Comparison of ENCODE assay signal across 25 cellular contexts in the genomic region with DNA sequence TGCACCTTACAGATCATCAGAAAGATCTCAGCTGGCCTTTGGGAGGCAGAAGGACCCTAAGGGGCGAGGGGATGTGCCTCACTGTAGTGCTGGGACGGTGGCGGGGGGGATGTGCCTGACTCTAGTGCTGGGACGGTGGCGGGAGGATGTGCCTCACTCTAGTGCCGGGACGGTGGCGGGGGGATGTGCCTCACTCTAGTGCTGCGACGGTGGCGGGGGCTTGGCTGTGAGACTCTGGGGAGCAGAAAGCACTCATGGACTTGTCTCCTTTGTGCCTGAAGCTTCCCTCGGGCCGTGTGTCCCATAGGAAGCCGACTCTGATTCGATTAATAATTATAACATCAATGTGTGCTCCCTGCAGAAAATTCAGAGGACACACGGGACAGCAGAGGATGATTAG.
"Had no signal": no experiment of that assay in that cellular context is flagged by ENCODE, and none has a peak within 500 bp of the region (broad histone marks: within the 10 kb centered on the region; RNA-seq: fewer than 3 reads in every experiment).

No MANE protein-coding gene starts in this region.

- H3K27me3 Mint-ChIP-seq: activated CD4-positive, alpha-beta memory T cell treated with anti-CD3 and anti-CD28 coated beads, Interleukin-2, amount 10 ng/mL, durations not matched to agents 7 days and 5 days; activated CD4-positive, alpha-beta T cell treated with anti-CD3 and anti-CD28 coated beads, Interleukin-2, amount 10 ng/mL, durations not matched to agents 24 days and 14 days had no signal

- ATAC-seq: activated naive CD8-positive, alpha-beta T cell treated with anti-CD3 and anti-CD28 coated beads, Interleukin-2, amount 50 U/mL, for 24 hours; effector memory CD8-positive, alpha-beta T cell; gastrocnemius medialis; left lung; upper lobe of right lung had no signal

- H3K27me3 ChIP-seq: breast epithelium, neutrophil had no signal

- H3K36me3 Mint-ChIP-seq: activated naive CD4-positive, alpha-beta T cell treated with anti-CD3 and anti-CD28 coated beads, Interleukin-2, amount 50 U/mL, for 24 hours; immature natural killer cell had no signal

- H3K27ac ChIP-seq: breast epithelium, coronary artery, gastrocnemius medialis, left lung, neutrophil, prostate gland, thoracic aorta, upper lobe of right lung had no signal

- DNase-seq: activated CD4-positive, alpha-beta memory T cell treated with anti-CD3 and anti-CD28 coated beads, Interleukin-2, amount 10 ng/mL, durations not matched to agents 7 days and 5 days; activated CD4-positive, alpha-beta T cell treated with anti-CD3 and anti-CD28 coated beads, Interleukin-2, amount 10 ng/mL, durations not matched to agents 24 days and 14 days; activated CD4-positive, CD25-positive, alpha-beta regulatory T cell treated with anti-CD3 and anti-CD28 coated beads, Interleukin-2, amount 50 U/mL, for 72 hours; activated CD8-positive, alpha-beta memory T cell treated with anti-CD3 and anti-CD28 coated beads, Interleukin-2, amount 50 U/mL, for 48 hours; activated naive CD8-positive, alpha-beta T cell treated with anti-CD3 and anti-CD28 coated beads, Interleukin-2, amount 50 U/mL, for 24 hours; activated T-cell treated with anti-CD3 and anti-CD28 coated beads, Interleukin-2, amount 50 U/mL, for 24 hours; effector memory CD8-positive, alpha-beta T cell; erythroblast; gastrocnemius medialis; immature natural killer cell; left lung; SIG-M5; SK-N-SH; stimulated activated CD4-positive, alpha-beta T cell treated with anti-CD3 and anti-CD28 coated beads, Interleukin-1b, Interleukin-23, amount 100 ng/mL, for 48 hours; stimulated activated naive CD4-positive, alpha-beta T cell treated with Interleukin-2 at 50 U/mL for 16 hours; SW 1271; T1000; upper lobe of right lung had no signal

- H3K4me3 Mint-ChIP-seq: activated CD4-positive, alpha-beta memory T cell treated with anti-CD3 and anti-CD28 coated beads, Interleukin-2, amount 10 ng/mL, durations not matched to agents 7 days and 5 days; activated CD4-positive, alpha-beta T cell treated with anti-CD3 and anti-CD28 coated beads, Interleukin-2, amount 10 ng/mL, durations not matched to agents 24 days and 14 days; activated naive CD4-positive, alpha-beta T cell treated with anti-CD3 and anti-CD28 coated beads, Interleukin-2, amount 50 U/mL, for 24 hours; activated naive CD8-positive, alpha-beta T cell treated with anti-CD3 and anti-CD28 coated beads, Interleukin-2, amount 50 U/mL, for 24 hours; activated T-cell treated with anti-CD3 and anti-CD28 coated beads, Interleukin-2, amount 50 U/mL, for 24 hours; effector memory CD8-positive, alpha-beta T cell; immature natural killer cell; T-helper 1 cell treated with Interleukin-12 subunit alpha and Interleukin-12 subunit beta and Interleukin-4 antibody, amounts not matched to agents 30 μg/mL and 1 μg/mL, for 36 hours had no signal

- H3K9me3 Mint-ChIP-seq: activated CD4-positive, alpha-beta memory T cell treated with anti-CD3 and anti-CD28 coated beads, Interleukin-2, amount 10 ng/mL, durations not matched to agents 7 days and 5 days; activated CD4-positive, alpha-beta T cell treated with anti-CD3 and anti-CD28 coated beads, Interleukin-2, amount 10 ng/mL, durations not matched to agents 24 days and 14 days; activated naive CD4-positive, alpha-beta T cell treated with anti-CD3 and anti-CD28 coated beads, Interleukin-2, amount 50 U/mL, for 24 hours; activated T-cell treated with anti-CD3 and anti-CD28 coated beads, Interleukin-2, amount 50 U/mL, for 24 hours; effector memory CD8-positive, alpha-beta T cell; immature natural killer cell; T-helper 1 cell treated with Interleukin-12 subunit alpha and Interleukin-12 subunit beta and Interleukin-4 antibody, amounts not matched to agents 30 μg/mL and 1 μg/mL, for 36 hours had no signal

- H3K4me1 Mint-ChIP-seq: activated CD4-positive, alpha-beta memory T cell treated with anti-CD3 and anti-CD28 coated beads, Interleukin-2, amount 10 ng/mL, durations not matched to agents 7 days and 5 days; activated CD4-positive, alpha-beta T cell treated with anti-CD3 and anti-CD28 coated beads, Interleukin-2, amount 10 ng/mL, durations not matched to agents 24 days and 14 days; activated naive CD4-positive, alpha-beta T cell treated with anti-CD3 and anti-CD28 coated beads, Interleukin-2, amount 50 U/mL, for 24 hours; activated naive CD8-positive, alpha-beta T cell treated with anti-CD3 and anti-CD28 coated beads, Interleukin-2, amount 50 U/mL, for 24 hours; immature natural killer cell had no signal

- H3K27ac Mint-ChIP-seq: activated CD4-positive, alpha-beta memory T cell treated with anti-CD3 and anti-CD28 coated beads, Interleukin-2, amount 10 ng/mL, durations not matched to agents 7 days and 5 days; activated CD4-positive, alpha-beta T cell treated with anti-CD3 and anti-CD28 coated beads, Interleukin-2, amount 10 ng/mL, durations not matched to agents 24 days and 14 days; activated naive CD4-positive, alpha-beta T cell treated with anti-CD3 and anti-CD28 coated beads, Interleukin-2, amount 50 U/mL, for 24 hours; activated naive CD8-positive, alpha-beta T cell treated with anti-CD3 and anti-CD28 coated beads, Interleukin-2, amount 50 U/mL, for 24 hours; activated T-cell treated with anti-CD3 and anti-CD28 coated beads, Interleukin-2, amount 50 U/mL, for 24 hours; effector memory CD8-positive, alpha-beta T cell; immature natural killer cell; T-helper 1 cell treated with Interleukin-12 subunit alpha and Interleukin-12 subunit beta and Interleukin-4 antibody, amounts not matched to agents 30 μg/mL and 1 μg/mL, for 36 hours had no signal

- H3K9me3 ChIP-seq: breast epithelium, gastrocnemius medialis, left lung, neutrophil, prostate gland, SK-N-SH, thoracic aorta, upper lobe of right lung had no signal
